14 cellular contexts compared by ENCODE assay signal in genomic region chr5:25568989-25569625, GRCh38.
DNase-seq lines count a peak whose midpoint lies in the region; ATAC-seq and TF ChIP-seq lines count a peak whose summit lies in the region.
"Had no signal": no experiment of that assay in that cellular context is flagged by ENCODE, and none has a peak within 500 bp of the region (broad histone marks: within the 10 kb centered on the region; RNA-seq: fewer than 3 reads in every experiment).

No MANE protein-coding gene starts in this region.

- no peak overlapping the region for H3K4me3 Mint-ChIP-seq in activated CD4-positive, alpha-beta T cell treated with anti-CD3 and anti-CD28 coated beads, Interleukin-2, amount 10 ng/mL, durations not matched to agents 7 days and 5 days

- no peaks in the 10 kb centered on the region for H3K27me3 ChIP-seq in HUES48 (ENCODE audit: control insufficient read depth, insufficient read depth, low read length)

- no peak for DNase-seq in activated CD4-positive, alpha-beta T cell treated with anti-CD3 and anti-CD28 coated beads, Interleukin-2, amount 10 ng/mL, durations not matched to agents 7 days and 5 days
- no peak for DNase-seq in activated CD4-positive, alpha-beta T cell treated with anti-CD3 and anti-CD28 coated beads, Interleukin-2, amount 50 U/mL, for 4 hours
- DNase-seq in left kidney (ENCODE audit: low read depth, low spot score) (peak; percentile 2), kidney tubule cell (ENCODE audit: low spot score) (no peak)
- DNase-seq in stimulated activated CD4-positive, alpha-beta T cell treated with anti-CD3 and anti-CD28 coated beads, Interleukin-12 subunit alpha, Interleukin-12 subunit beta, amount 100 ng/mL, for 4 hours: no peak
- DNase-seq: activated CD4-positive, alpha-beta T cell treated with anti-CD3 and anti-CD28 coated beads, Interleukin-2, amount 50 U/mL, for 1 hour; activated effector memory CD4-positive, alpha-beta T cell treated with anti-CD3 and anti-CD28 coated beads, Interleukin-2, amount 50 U/mL, for 16 hours; kidney; NCI-H345; PC-3; substantia nigra had no signal

- no peaks in the 10 kb centered on the region for H3K9me3 ChIP-seq in HUES48 (ENCODE audit: control insufficient read depth, insufficient read depth, low read length)

- no peak overlapping the region for H3K9ac ChIP-seq in HUES48 (ENCODE audit: low read depth, low read length)

- peak overlapping the region; percentile 66 for H3K27ac ChIP-seq in HUES48 (ENCODE audit: low read depth, low read length)

- ATAC-seq in SK-N-SH treated with all-trans-retinoic acid at 6 μM for 48 hours: peak; percentile 19; the same call in 1 of the 3 replicates
- no peak for ATAC-seq in GM18870 (IDR thresholded peaks at IDR 0.05; ENCODE audit: unreplicated experiment)
- ATAC-seq: PC-3 had no signal

- no peak overlapping the region for H3K4me3 ChIP-seq in HUES48 (ENCODE audit: low read depth, low read length)

- POLR2A ChIA-PET in activated CD4-positive, alpha-beta T cell treated with anti-CD3 and anti-CD28 coated beads, Interleukin-2, amount 10 ng/mL, durations not matched to agents 7 days and 5 days (lab: Charles Lee): no interaction called here

- no peaks in the 10 kb centered on the region for H3K36me3 ChIP-seq in HUES48 (ENCODE audit: control insufficient read depth, insufficient read depth, low read length)

- peaks cover 2% of the 10 kb centered on the region for H3K4me1 Mint-ChIP-seq in activated CD4-positive, alpha-beta T cell treated with anti-CD3 and anti-CD28 coated beads, Interleukin-2, amount 10 ng/mL, durations not matched to agents 7 days and 5 days

- CTCF ChIA-PET in activated CD4-positive, alpha-beta T cell treated with anti-CD3 and anti-CD28 coated beads, Interleukin-2, amount 10 ng/mL, durations not matched to agents 7 days and 5 days (lab: Charles Lee): no interaction called here

- H3K36me3 Mint-ChIP-seq in activated CD4-positive, alpha-beta T cell treated with anti-CD3 and anti-CD28 coated beads, Interleukin-2, amount 10 ng/mL, durations not matched to agents 7 days and 5 days (ENCODE audit: low read depth): no peaks in the 10 kb centered on the region

- no peaks in the 10 kb centered on the region for H3K27me3 Mint-ChIP-seq in activated CD4-positive, alpha-beta T cell treated with anti-CD3 and anti-CD28 coated beads, Interleukin-2, amount 10 ng/mL, durations not matched to agents 7 days and 5 days

- peak overlapping the region; percentile 50 for H3K27ac Mint-ChIP-seq in activated CD4-positive, alpha-beta T cell treated with anti-CD3 and anti-CD28 coated beads, Interleukin-2, amount 10 ng/mL, durations not matched to agents 7 days and 5 days

- peaks cover 59% of the 10 kb centered on the region for H3K4me1 ChIP-seq in HUES48 (ENCODE audit: control insufficient read depth, insufficient read depth, low read length)

- H3K9me3 Mint-ChIP-seq in activated CD4-positive, alpha-beta T cell treated with anti-CD3 and anti-CD28 coated beads, Interleukin-2, amount 10 ng/mL, durations not matched to agents 7 days and 5 days: peaks cover 14% of the 10 kb centered on the region

TF ChIP-seq in SK-N-SH treated with all-trans-retinoic acid at 6 μM for 48 hours, 23 proteins besides CTCF, POLR2A, EP300 and RAD21:
- TF ChIP-seq CSDC2 (CRISPR knock-in tag; IDR thresholded peaks at IDR 0.05): no peak
- TF ChIP-seq, protein P1, sequence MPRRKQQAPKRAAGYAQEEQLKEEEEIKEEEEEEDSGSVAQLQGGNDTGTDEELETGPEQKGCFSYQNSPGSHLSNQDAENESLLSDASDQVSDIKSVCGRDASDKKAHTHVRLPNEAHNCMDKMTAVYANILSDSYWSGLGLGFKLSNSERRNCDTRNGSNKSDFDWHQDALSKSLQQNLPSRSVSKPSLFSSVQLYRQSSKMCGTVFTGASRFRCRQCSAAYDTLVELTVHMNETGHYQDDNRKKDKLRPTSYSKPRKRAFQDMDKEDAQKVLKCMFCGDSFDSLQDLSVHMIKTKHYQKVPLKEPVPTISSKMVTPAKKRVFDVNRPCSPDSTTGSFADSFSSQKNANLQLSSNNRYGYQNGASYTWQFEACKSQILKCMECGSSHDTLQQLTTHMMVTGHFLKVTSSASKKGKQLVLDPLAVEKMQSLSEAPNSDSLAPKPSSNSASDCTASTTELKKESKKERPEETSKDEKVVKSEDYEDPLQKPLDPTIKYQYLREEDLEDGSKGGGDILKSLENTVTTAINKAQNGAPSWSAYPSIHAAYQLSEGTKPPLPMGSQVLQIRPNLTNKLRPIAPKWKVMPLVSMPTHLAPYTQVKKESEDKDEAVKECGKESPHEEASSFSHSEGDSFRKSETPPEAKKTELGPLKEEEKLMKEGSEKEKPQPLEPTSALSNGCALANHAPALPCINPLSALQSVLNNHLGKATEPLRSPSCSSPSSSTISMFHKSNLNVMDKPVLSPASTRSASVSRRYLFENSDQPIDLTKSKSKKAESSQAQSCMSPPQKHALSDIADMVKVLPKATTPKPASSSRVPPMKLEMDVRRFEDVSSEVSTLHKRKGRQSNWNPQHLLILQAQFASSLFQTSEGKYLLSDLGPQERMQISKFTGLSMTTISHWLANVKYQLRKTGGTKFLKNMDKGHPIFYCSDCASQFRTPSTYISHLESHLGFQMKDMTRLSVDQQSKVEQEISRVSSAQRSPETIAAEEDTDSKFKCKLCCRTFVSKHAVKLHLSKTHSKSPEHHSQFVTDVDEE (CRISPR knock-in tag; IDR thresholded peaks at IDR 0.05): no peak
- no peak for TF ChIP-seq TOX (CRISPR knock-in tag; IDR thresholded peaks at IDR 0.05; ENCODE audit: borderline replicate concordance)
- TF ChIP-seq, protein P2, sequence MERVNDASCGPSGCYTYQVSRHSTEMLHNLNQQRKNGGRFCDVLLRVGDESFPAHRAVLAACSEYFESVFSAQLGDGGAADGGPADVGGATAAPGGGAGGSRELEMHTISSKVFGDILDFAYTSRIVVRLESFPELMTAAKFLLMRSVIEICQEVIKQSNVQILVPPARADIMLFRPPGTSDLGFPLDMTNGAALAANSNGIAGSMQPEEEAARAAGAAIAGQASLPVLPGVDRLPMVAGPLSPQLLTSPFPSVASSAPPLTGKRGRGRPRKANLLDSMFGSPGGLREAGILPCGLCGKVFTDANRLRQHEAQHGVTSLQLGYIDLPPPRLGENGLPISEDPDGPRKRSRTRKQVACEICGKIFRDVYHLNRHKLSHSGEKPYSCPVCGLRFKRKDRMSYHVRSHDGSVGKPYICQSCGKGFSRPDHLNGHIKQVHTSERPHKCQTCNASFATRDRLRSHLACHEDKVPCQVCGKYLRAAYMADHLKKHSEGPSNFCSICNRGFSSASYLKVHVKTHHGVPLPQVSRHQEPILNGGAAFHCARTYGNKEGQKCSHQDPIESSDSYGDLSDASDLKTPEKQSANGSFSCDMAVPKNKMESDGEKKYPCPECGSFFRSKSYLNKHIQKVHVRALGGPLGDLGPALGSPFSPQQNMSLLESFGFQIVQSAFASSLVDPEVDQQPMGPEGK (CRISPR knock-in tag; IDR thresholded peaks at IDR 0.05; ENCODE audit: borderline replicate concordance): no peak
- no peak for TF ChIP-seq ZNF70 (CRISPR knock-in tag; IDR thresholded peaks at IDR 0.05)
- TF ChIP-seq ZFP3 (CRISPR knock-in tag; IDR thresholded peaks at IDR 0.05): no peak
- TF ChIP-seq ZNF8 (CRISPR knock-in tag; IDR thresholded peaks at IDR 0.05): no peak
- TF ChIP-seq, protein P3, sequence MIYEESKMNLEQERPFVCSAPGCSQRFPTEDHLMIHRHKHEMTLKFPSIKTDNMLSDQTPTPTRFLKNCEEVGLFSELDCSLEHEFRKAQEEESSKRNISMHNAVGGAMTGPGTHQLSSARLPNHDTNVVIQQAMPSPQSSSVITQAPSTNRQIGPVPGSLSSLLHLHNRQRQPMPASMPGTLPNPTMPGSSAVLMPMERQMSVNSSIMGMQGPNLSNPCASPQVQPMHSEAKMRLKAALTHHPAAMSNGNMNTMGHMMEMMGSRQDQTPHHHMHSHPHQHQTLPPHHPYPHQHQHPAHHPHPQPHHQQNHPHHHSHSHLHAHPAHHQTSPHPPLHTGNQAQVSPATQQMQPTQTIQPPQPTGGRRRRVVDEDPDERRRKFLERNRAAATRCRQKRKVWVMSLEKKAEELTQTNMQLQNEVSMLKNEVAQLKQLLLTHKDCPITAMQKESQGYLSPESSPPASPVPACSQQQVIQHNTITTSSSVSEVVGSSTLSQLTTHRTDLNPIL (CRISPR knock-in tag; IDR thresholded peaks at IDR 0.05; ENCODE audit: low read depth): no peak
- no peak for TF ChIP-seq OSR1 (CRISPR knock-in tag; IDR thresholded peaks at IDR 0.05)
- no peak for TF ChIP-seq TCF4 (CRISPR knock-in tag; IDR thresholded peaks at IDR 0.05; ENCODE audit: borderline replicate concordance)
- no peak for TF ChIP-seq ZC3H10 (CRISPR knock-in tag; IDR thresholded peaks at IDR 0.05)
- TF ChIP-seq SNAI2 (CRISPR knock-in tag; IDR thresholded peaks at IDR 0.05): no peak
- no peak for TF ChIP-seq GLIS3 (CRISPR knock-in tag; IDR thresholded peaks at IDR 0.05)
